1 cellular context compared by ENCODE assay signal in the genomic region with DNA sequence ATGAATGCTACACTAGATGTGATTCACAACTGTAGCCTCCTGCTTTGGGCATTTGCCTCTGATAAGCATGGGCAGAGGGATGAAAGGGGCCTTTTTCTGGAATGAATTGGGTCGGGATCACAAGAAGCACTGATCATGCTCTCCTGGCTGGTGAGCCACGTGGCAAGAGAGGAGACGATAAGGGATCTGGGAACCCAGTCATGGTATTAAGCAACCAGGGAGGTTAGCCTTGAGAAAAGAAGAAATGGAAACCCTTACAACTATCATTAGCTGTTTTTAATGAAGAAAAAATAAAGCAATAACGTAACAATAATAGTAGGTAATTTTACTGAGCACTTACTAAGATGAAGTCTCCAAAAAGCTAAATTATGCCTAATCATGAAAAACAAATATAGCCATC.
TF ChIP-seq lines count a peak whose summit lies in the region.

No MANE protein-coding gene starts in this region.

TF ChIP-seq in GM23338, 12 proteins besides CTCF, POLR2A, EP300 and RAD21:
- TF ChIP-seq, protein P1, sequence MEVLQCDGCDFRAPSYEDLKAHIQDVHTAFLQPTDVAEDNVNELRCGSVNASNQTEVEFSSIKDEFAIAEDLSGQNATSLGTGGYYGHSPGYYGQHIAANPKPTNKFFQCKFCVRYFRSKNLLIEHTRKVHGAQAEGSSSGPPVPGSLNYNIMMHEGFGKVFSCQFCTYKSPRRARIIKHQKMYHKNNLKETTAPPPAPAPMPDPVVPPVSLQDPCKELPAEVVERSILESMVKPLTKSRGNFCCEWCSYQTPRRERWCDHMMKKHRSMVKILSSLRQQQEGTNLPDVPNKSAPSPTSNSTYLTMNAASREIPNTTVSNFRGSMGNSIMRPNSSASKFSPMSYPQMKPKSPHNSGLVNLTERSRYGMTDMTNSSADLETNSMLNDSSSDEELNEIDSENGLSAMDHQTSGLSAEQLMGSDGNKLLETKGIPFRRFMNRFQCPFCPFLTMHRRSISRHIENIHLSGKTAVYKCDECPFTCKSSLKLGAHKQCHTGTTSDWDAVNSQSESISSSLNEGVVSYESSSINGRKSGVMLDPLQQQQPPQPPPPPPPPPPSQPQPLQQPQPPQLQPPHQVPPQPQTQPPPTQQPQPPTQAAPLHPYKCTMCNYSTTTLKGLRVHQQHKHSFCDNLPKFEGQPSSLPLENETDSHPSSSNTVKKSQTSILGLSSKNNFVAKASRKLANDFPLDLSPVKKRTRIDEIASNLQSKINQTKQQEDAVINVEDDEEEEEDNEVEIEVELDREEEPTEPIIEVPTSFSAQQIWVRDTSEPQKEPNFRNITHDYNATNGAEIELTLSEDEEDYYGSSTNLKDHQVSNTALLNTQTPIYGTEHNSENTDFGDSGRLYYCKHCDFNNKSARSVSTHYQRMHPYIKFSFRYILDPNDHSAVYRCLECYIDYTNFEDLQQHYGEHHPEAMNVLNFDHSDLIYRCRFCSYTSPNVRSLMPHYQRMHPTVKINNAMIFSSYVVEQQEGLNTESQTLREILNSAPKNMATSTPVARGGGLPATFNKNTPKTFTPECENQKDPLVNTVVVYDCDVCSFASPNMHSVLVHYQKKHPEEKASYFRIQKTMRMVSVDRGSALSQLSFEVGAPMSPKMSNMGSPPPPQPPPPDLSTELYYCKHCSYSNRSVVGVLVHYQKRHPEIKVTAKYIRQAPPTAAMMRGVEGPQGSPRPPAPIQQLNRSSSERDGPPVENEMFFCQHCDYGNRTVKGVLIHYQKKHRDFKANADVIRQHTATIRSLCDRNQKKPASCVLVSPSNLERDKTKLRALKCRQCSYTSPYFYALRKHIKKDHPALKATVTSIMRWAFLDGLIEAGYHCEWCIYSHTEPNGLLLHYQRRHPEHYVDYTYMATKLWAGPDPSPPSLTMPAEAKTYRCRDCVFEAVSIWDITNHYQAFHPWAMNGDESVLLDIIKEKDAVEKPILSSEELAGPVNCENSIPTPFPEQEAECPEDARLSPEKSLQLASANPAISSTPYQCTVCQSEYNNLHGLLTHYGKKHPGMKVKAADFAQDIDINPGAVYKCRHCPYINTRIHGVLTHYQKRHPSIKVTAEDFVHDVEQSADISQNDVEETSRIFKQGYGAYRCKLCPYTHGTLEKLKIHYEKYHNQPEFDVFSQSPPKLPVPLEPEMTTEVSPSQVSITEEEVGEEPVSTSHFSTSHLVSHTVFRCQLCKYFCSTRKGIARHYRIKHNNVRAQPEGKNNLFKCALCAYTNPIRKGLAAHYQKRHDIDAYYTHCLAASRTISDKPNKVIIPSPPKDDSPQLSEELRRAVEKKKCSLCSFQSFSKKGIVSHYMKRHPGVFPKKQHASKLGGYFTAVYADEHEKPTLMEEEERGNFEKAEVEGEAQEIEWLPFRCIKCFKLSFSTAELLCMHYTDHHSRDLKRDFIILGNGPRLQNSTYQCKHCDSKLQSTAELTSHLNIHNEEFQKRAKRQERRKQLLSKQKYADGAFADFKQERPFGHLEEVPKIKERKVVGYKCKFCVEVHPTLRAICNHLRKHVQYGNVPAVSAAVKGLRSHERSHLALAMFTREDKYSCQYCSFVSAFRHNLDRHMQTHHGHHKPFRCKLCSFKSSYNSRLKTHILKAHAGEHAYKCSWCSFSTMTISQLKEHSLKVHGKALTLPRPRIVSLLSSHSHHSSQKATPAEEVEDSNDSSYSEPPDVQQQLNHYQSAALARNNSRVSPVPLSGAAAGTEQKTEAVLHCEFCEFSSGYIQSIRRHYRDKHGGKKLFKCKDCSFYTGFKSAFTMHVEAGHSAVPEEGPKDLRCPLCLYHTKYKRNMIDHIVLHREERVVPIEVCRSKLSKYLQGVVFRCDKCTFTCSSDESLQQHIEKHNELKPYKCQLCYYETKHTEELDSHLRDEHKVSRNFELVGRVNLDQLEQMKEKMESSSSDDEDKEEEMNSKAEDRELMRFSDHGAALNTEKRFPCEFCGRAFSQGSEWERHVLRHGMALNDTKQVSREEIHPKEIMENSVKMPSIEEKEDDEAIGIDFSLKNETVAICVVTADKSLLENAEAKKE (CRISPR knock-in tag; IDR thresholded peaks at IDR 0.05) = no peak
- TF ChIP-seq JUNB (IDR thresholded peaks at IDR 0.05; ENCODE audit: unreplicated experiment) = no peak
- TF ChIP-seq ZNF114 (CRISPR knock-in tag; IDR thresholded peaks at IDR 0.05) = no peak
- TF ChIP-seq EZH2phosphoT487 (IDR thresholded peaks at IDR 0.05; ENCODE audit: unreplicated experiment) = no peak
- no peak for TF ChIP-seq POLR2AphosphoS5 (IDR thresholded peaks at IDR 0.05; ENCODE audit: low read depth)
- TF ChIP-seq, protein P2, sequence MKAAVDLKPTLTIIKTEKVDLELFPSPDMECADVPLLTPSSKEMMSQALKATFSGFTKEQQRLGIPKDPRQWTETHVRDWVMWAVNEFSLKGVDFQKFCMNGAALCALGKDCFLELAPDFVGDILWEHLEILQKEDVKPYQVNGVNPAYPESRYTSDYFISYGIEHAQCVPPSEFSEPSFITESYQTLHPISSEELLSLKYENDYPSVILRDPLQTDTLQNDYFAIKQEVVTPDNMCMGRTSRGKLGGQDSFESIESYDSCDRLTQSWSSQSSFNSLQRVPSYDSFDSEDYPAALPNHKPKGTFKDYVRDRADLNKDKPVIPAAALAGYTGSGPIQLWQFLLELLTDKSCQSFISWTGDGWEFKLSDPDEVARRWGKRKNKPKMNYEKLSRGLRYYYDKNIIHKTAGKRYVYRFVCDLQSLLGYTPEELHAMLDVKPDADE (IDR thresholded peaks at IDR 0.05) = no peak
- TF ChIP-seq EZH2 (IDR thresholded peaks at IDR 0.05; ENCODE audit: low read depth, unreplicated experiment) = no peak
- no peak for TF ChIP-seq ZNF331 (CRISPR knock-in tag; IDR thresholded peaks at IDR 0.05; ENCODE audit: low read depth)
- no peak for TF ChIP-seq CREB1 (CRISPR knock-in tag; IDR thresholded peaks at IDR 0.05; ENCODE audit: low read depth)
- TF ChIP-seq, protein P3, sequence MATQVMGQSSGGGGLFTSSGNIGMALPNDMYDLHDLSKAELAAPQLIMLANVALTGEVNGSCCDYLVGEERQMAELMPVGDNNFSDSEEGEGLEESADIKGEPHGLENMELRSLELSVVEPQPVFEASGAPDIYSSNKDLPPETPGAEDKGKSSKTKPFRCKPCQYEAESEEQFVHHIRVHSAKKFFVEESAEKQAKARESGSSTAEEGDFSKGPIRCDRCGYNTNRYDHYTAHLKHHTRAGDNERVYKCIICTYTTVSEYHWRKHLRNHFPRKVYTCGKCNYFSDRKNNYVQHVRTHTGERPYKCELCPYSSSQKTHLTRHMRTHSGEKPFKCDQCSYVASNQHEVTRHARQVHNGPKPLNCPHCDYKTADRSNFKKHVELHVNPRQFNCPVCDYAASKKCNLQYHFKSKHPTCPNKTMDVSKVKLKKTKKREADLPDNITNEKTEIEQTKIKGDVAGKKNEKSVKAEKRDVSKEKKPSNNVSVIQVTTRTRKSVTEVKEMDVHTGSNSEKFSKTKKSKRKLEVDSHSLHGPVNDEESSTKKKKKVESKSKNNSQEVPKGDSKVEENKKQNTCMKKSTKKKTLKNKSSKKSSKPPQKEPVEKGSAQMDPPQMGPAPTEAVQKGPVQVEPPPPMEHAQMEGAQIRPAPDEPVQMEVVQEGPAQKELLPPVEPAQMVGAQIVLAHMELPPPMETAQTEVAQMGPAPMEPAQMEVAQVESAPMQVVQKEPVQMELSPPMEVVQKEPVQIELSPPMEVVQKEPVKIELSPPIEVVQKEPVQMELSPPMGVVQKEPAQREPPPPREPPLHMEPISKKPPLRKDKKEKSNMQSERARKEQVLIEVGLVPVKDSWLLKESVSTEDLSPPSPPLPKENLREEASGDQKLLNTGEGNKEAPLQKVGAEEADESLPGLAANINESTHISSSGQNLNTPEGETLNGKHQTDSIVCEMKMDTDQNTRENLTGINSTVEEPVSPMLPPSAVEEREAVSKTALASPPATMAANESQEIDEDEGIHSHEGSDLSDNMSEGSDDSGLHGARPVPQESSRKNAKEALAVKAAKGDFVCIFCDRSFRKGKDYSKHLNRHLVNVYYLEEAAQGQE (IDR thresholded peaks at IDR 0.05; ENCODE audit: unreplicated experiment) = no peak
- TF ChIP-seq STAT1 (IDR thresholded peaks at IDR 0.05; ENCODE audit: unreplicated experiment) = no peak
- no peak for TF ChIP-seq NANOG (IDR thresholded peaks at IDR 0.05; ENCODE audit: borderline replicate concordance)
